ENCODE assay signal across 8 cellular contexts in genomic region chr5:32329395-32329834, GRCh38. TPM values are rescaled to one million over a fixed set of nuclear protein-coding genes. Genes with fewer than 3 reads are reported as not detected.
DNase-seq lines count a peak whose midpoint lies in the region; ATAC-seq, FAIRE-seq and TF ChIP-seq lines count a peak whose summit lies in the region.

No MANE protein-coding gene starts in this region.

- H3K27ac ChIP-seq in Panc1 (ENCODE audit: low read length): no peak overlapping the region

- CTCF ChIA-PET in Caco-2 (lab: Charles Lee) (interaction anchor here (0.6 to 1.5 kb wide), 3 partner anchors 29 to 155 kb away, joined by 3 to 9 read pairs (median 3); partner anchors contain the start of gene GOLPH3), Panc1 (lab: Charles Lee) (interaction anchor here (0.8 to 1.5 kb wide), 2 partner anchors 31 to 97 kb away, joined by 3 to 13 read pairs; no protein-coding TSS in a partner anchor)

- H3K4me3 ChIP-seq in Caco-2 (ENCODE audit: low read depth, low read length) (no peak overlapping the region), Panc1 (ENCODE audit: low read depth in 2 of 2, low read length in 2 of 2) (no peak overlapping the region)

- intact Hi-C loops in Caco-2 (cut with micrococcal nuclease; ENCODE audit: unreplicated experiment): loop anchor here (1.0 to 5.0 kb wide), 3 partner anchors 80 to 157 kb away; partner anchors contain the start of gene GOLPH3
- intact Hi-C loops in Panc1 (cut with micrococcal nuclease; ENCODE audit: unreplicated experiment): loop anchor here (1.0 kb wide), 1 partner anchor 97 kb away; no protein-coding TSS in a partner anchor

- no peak overlapping the region for H3K27ac Mint-ChIP-seq in Caco-2 (ENCODE audit: unreplicated experiment)

- peaks cover 10% of the 10 kb centered on the region; the same call in 1 of the 2 replicates for H3K4me1 ChIP-seq in Caco-2
- no peaks in the 10 kb centered on the region for H3K4me1 ChIP-seq in Panc1 (ENCODE audit: control insufficient read depth, insufficient read depth, low read length)

- ATAC-seq in GM19351 (IDR thresholded peaks at IDR 0.05; ENCODE audit: unreplicated experiment) (peak; percentile 82), HG03521 (IDR thresholded peaks at IDR 0.05; ENCODE audit: unreplicated experiment) (peak; percentile 54), Panc1 (peak; percentile 98)

- H3K27me3 ChIP-seq in Caco-2 (replicated peaks; ENCODE audit: control insufficient read depth, insufficient read depth, low read length) (no peaks in the 10 kb centered on the region), Panc1 (ENCODE audit: control insufficient read depth, insufficient read depth, low read length) (no peaks in the 10 kb centered on the region)

- H3K36me3 ChIP-seq in Caco-2 (ENCODE audit: control insufficient read depth, insufficient read depth, low read length): no peaks in the 10 kb centered on the region
- H3K36me3 ChIP-seq in Panc1 (ENCODE audit: control insufficient read depth, insufficient read depth, low read length): no peaks in the 10 kb centered on the region

- in situ Hi-C loops in Panc1 (cut with HindIII; ENCODE audit: low pct_unique_long_range_greater_than_20kb, low sequenced_read_pairs): no loop called here

- H3K4me3 Mint-ChIP-seq in Caco-2 (ENCODE audit: unreplicated experiment): no peak overlapping the region

- peaks cover 16% of the 10 kb centered on the region for H3K4me1 Mint-ChIP-seq in Caco-2 (ENCODE audit: low read depth, unreplicated experiment)

- no peaks in the 10 kb centered on the region for H3K36me3 Mint-ChIP-seq in Caco-2 (ENCODE audit: insufficient read depth, unreplicated experiment)

- no TSS peak for BruUV-seq in Caco-2 (replicated peaks; lab: Mats Ljungman, UMichigan)
- no TSS peak for BruUV-seq in Panc1 (replicated peaks; lab: Mats Ljungman, UMichigan)

- no peak for FAIRE-seq in frontal cortex (lab: Jason Lieb, UNC)

- 0 out of 2 replicates have a peak, but pooled peaks cover 3% of the 10 kb centered on the region for H3K9me3 ChIP-seq in Caco-2
- no peaks in the 10 kb centered on the region for H3K9me3 ChIP-seq in Panc1 (ENCODE audit: control insufficient read depth, insufficient read depth, low read depth, low read length)

- H3K9me3 Mint-ChIP-seq in Caco-2 (ENCODE audit: unreplicated experiment): peaks cover 1% of the 10 kb centered on the region

- POLR2A ChIA-PET in Caco-2 (lab: Charles Lee) (no interaction called here), Panc1 (lab: Charles Lee) (no interaction called here)

- TF ChIP-seq CTCF in Caco-2 (IDR thresholded peaks at IDR 0.05; ENCODE audit: insufficient read depth in 1 of 2, low read depth in 1 of 2, low read length in 1 of 2, severe bottlenecking in 1 of 2, unreplicated experiment in 1 of 2) (peak; percentile 63 to 67), Panc1 (IDR thresholded peaks at IDR 0.05) (peak; percentile 91)

- no peaks in the 10 kb centered on the region for H3K27me3 Mint-ChIP-seq in Caco-2 (ENCODE audit: insufficient read depth, unreplicated experiment)

- DNase-seq in Caco-2: peak; percentile 61 to 68
- peak; percentile 67 for DNase-seq in Panc1 (ENCODE audit: low read depth, low spot score)
- DNase-seq in activated effector memory CD4-positive, alpha-beta T cell treated with Interleukin-2 at 50 U/mL for 16 hours: peak; percentile 27
- peak; percentile 42 to 71 for DNase-seq in frontal cortex (ENCODE audit: low spot score in 2 of 2)
- peak; percentile 72 for DNase-seq in pons (ENCODE audit: low spot score)
- DNase-seq in DMS79 (lab: John Stamatoyannopoulos, UW): no peak

RNA-seq across cellular contexts. Expression of gene MTMR12, which starts 16.7 kb away (rescaled TPM):
- 35.1 and 35.7 TPM in 2 replicates for total RNA-seq in Caco-2 (2022)
- total RNA-seq in Panc1 (2021; ENCODE audit: unreplicated experiment): 42.4 TPM
- 20.9 TPM for polyA plus RNA-seq in Panc1 (2012; ENCODE audit: insufficient read length)
- total RNA-seq in frontal cortex: 16.7 TPM
